8 cellular contexts compared by ENCODE assay signal in the genomic region with DNA sequence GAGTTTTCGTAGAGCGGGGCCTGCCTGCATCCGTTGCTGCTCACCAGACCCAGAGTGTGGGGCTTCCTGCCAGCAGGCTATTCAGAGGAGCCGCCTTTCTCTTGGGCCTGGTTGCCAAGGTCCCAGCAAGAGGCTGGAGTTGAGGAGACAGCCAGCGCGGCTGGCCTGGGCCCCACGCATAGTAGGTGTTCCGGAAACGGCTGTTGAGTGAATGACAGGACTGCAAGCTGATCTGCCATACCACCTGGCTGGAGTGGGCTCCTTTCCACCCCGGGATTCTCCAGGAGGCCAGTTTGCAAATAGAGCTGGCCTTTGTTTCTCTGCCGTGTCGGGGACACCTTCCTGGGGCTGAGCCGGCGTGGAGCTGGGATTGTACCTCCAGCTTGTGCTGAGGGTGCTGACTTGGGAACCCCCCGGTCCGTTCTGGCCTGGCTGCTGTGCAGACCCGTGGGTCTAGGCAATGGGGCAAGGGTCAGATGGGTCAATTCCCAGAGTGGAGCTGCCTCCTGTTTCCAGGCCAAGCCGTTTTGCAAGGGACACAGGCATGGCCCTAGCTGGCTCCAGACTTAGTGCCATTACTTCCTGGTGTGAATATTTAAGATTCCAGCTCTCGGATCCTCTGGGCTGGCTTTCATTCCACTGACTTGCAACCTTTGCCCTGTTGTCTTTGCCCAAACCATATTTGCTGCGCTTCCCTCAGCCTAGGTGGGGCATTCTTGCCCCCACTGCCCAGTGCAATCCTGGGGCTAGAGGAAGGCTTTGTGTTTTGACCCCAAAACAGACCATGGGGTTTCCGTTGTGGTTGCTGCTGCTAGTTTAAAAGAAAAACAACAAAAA.
DNase-seq lines count a peak whose midpoint lies in the region; ATAC-seq and TF ChIP-seq lines count a peak whose summit lies in the region.

No MANE protein-coding gene starts in this region.

- no peaks in the 10 kb centered on the region for H3K4me1 ChIP-seq in DND-41 (ENCODE audit: insufficient read depth, low read length)

- intact Hi-C loops in activated CD4-positive, alpha-beta T cell treated with anti-CD3 and anti-CD28 coated beads, Interleukin-2, amount 10 ng/mL, durations not matched to agents 24 days and 14 days (cut with micrococcal nuclease): no loop called here

- H3K4me1 Mint-ChIP-seq in naive thymus-derived CD8-positive, alpha-beta T cell: peaks cover 11 to 36% (median 15%) of the 10 kb centered on the region in 4 donors
- peaks cover 9% of the 10 kb centered on the region for H3K4me1 Mint-ChIP-seq in activated CD4-positive, alpha-beta T cell treated with anti-CD3 and anti-CD28 coated beads, Interleukin-2, amount 10 ng/mL, durations not matched to agents 24 days and 14 days

- no peak overlapping the region for H2AFZ ChIP-seq in DND-41 (ENCODE audit: low read depth, low read length)

- H3K4me3 ChIP-seq in DND-41 (ENCODE audit: low read depth in 1 of 2, low read length in 2 of 2): no peak overlapping the region

- H3K27ac Mint-ChIP-seq in naive thymus-derived CD8-positive, alpha-beta T cell: peak overlapping the region in 6 of 10 donors; percentile 56 to 87 (median 72)
- no peak overlapping the region for H3K27ac Mint-ChIP-seq in activated CD4-positive, alpha-beta T cell treated with anti-CD3 and anti-CD28 coated beads, Interleukin-2, amount 10 ng/mL, durations not matched to agents 24 days and 14 days

- H3K27me3 Mint-ChIP-seq in naive thymus-derived CD8-positive, alpha-beta T cell: no peaks in the 10 kb centered on the region
- no peaks in the 10 kb centered on the region for H3K27me3 Mint-ChIP-seq in activated CD4-positive, alpha-beta T cell treated with anti-CD3 and anti-CD28 coated beads, Interleukin-2, amount 10 ng/mL, durations not matched to agents 24 days and 14 days

- no peak overlapping the region for H3K4me2 ChIP-seq in DND-41 (ENCODE audit: insufficient read depth, low read length)

- ATAC-seq in DND-41 (ENCODE audit: insufficient read depth, low read depth): no peak
- peak; percentile 23 for ATAC-seq in HG03039 (IDR thresholded peaks at IDR 0.05; ENCODE audit: unreplicated experiment)
- no peak for ATAC-seq in naive thymus-derived CD8-positive, alpha-beta T cell
- no peak for ATAC-seq in GM21576 (IDR thresholded peaks at IDR 0.05; ENCODE audit: unreplicated experiment)
- no peak for ATAC-seq in GM18517 (IDR thresholded peaks at IDR 0.05; ENCODE audit: unreplicated experiment)

- H3K36me3 ChIP-seq in DND-41 (ENCODE audit: insufficient read depth, low read length): peaks cover 29% of the 10 kb centered on the region

- no peaks in the 10 kb centered on the region for H3K27me3 ChIP-seq in DND-41 (ENCODE audit: insufficient read depth, low read length, poor library complexity)

- H3K9me3 ChIP-seq in DND-41 (ENCODE audit: insufficient read depth, low read length, severe bottlenecking): no peaks in the 10 kb centered on the region

- POLR2A ChIA-PET in naive thymus-derived CD8-positive, alpha-beta T cell (lab: Charles Lee): interaction anchor here (1.0 kb wide), 1 partner anchor 35 kb away, joined by 3 read pairs; no protein-coding TSS in a partner anchor

- peaks cover 0 to 6% (median 4%) of the 10 kb centered on the region in 3 donors for H3K36me3 Mint-ChIP-seq in naive thymus-derived CD8-positive, alpha-beta T cell
- peaks cover 10% of the 10 kb centered on the region for H3K36me3 Mint-ChIP-seq in activated CD4-positive, alpha-beta T cell treated with anti-CD3 and anti-CD28 coated beads, Interleukin-2, amount 10 ng/mL, durations not matched to agents 24 days and 14 days (ENCODE audit: low read depth)

- peak overlapping the region; percentile 42; the same call in 1 of the 2 replicates for H3K27ac ChIP-seq in DND-41 (ENCODE audit: low read length)

- no peak for TF ChIP-seq CTCF in DND-41 (IDR thresholded peaks at IDR 0.05; ENCODE audit: borderline replicate concordance, extremely low read depth, low read length, poor library complexity, severe bottlenecking)
- no peak for TF ChIP-seq CTCF in GM10266 (IDR thresholded peaks at IDR 0.05; ENCODE audit: control insufficient read depth, insufficient read depth, low read depth, missing control alignments)

- H3K79me2 ChIP-seq in DND-41 (ENCODE audit: insufficient read depth, low read length): peaks cover 97% of the 10 kb centered on the region

- H4K20me1 ChIP-seq in DND-41 (ENCODE audit: insufficient read depth, low read length): peaks cover 87% of the 10 kb centered on the region

- peak overlapping the region in 2 of 10 donors; percentile 11 to 61 for H3K4me3 Mint-ChIP-seq in naive thymus-derived CD8-positive, alpha-beta T cell
- H3K4me3 Mint-ChIP-seq in activated CD4-positive, alpha-beta T cell treated with anti-CD3 and anti-CD28 coated beads, Interleukin-2, amount 10 ng/mL, durations not matched to agents 24 days and 14 days: no peak overlapping the region

- no peak for DNase-seq in DND-41
- peak; percentile 86 for DNase-seq in dermis blood vessel endothelial cell
- DNase-seq in naive thymus-derived CD8-positive, alpha-beta T cell: peak in 1 of 10 donors; percentile 51
- no peak for DNase-seq in activated CD4-positive, alpha-beta T cell treated with anti-CD3 and anti-CD28 coated beads, Interleukin-2, amount 10 ng/mL, durations not matched to agents 24 days and 14 days
- DNase-seq in GM10266 (ENCODE audit: extremely low spot score): no peak

- no peak overlapping the region for H3K9ac ChIP-seq in DND-41 (ENCODE audit: low read depth, low read length)

- H3K9me3 Mint-ChIP-seq in naive thymus-derived CD8-positive, alpha-beta T cell: no peaks in the 10 kb centered on the region
- H3K9me3 Mint-ChIP-seq in activated CD4-positive, alpha-beta T cell treated with anti-CD3 and anti-CD28 coated beads, Interleukin-2, amount 10 ng/mL, durations not matched to agents 24 days and 14 days: no peaks in the 10 kb centered on the region
